Comparison of ENCODE assay signal across 22 cellular contexts in genomic region chr2:7324706-7325105, GRCh38.
DNase-seq lines count a peak whose midpoint lies in the region; ATAC-seq and TF ChIP-seq lines count a peak whose summit lies in the region.
"Had no signal": no experiment of that assay in that cellular context is flagged by ENCODE, and none has a peak within 500 bp of the region (broad histone marks: within the 10 kb centered on the region; RNA-seq: fewer than 3 reads in every experiment).

No MANE protein-coding gene starts in this region.

- intact Hi-C loops in Right ventricle myocardium superior (cut with DNase I) = no loop called here
- intact Hi-C loops in left ventricle myocardium superior (cut with micrococcal nuclease) = no loop called here

- peak overlapping the region; percentile 48 for H3K4me2 ChIP-seq in smooth muscle cell
- H3K4me2 ChIP-seq: KMS-11 had no signal

- ATAC-seq in Right ventricle myocardium superior (ENCODE audit: poor library complexity) (no peak), left ventricle myocardium superior (no peak), gastroesophageal sphincter (no peak), GM18520 (IDR thresholded peaks at IDR 0.05; ENCODE audit: unreplicated experiment) (no peak)
- ATAC-seq: Panc1 had no signal

- H4K20me1 ChIP-seq in smooth muscle cell (ENCODE audit: low read depth) = no peaks in the 10 kb centered on the region

- H3F3A ChIP-seq in smooth muscle cell (ENCODE audit: low read depth) = no peaks in the 10 kb centered on the region

- H3K4me1 ChIP-seq in smooth muscle cell (ENCODE audit: low read depth) (peaks cover 5% of the 10 kb centered on the region), gastroesophageal sphincter (no peaks in the 10 kb centered on the region), BE2C (no peaks in the 10 kb centered on the region)

- 60% methylated on average over 24 of the region's 24 CpGs for WGBS in smooth muscle cell (ENCODE audit: low lambda C conversion rate)
- 73 to 100% methylated on average over 2 to 13 of the region's 24 CpGs for WGBS in gastroesophageal sphincter (ENCODE audit: low coverage in 1 of 2), 2 donors

- TF ChIP-seq CTCF in smooth muscle cell (IDR thresholded peaks at IDR 0.05; ENCODE audit: borderline replicate concordance, insufficient read depth, poor library complexity, severe bottlenecking) (no peak), gastroesophageal sphincter (IDR thresholded peaks at IDR 0.05) (no peak), BE2C (IDR thresholded peaks at IDR 0.05; ENCODE audit: low read depth, low read length) (no peak)

- no peak for TF ChIP-seq POLR2A in gastroesophageal sphincter (IDR thresholded peaks at IDR 0.05)

- H3K27ac ChIP-seq in smooth muscle cell (ENCODE audit: low read depth) (no peak overlapping the region), gastroesophageal sphincter (no peak overlapping the region)
- H3K27ac ChIP-seq: HL-60, KMS-11 had no signal

- no peak for TF ChIP-seq EP300 in gastroesophageal sphincter (IDR thresholded peaks at IDR 0.05)

- H3K36me3 ChIP-seq in smooth muscle cell (ENCODE audit: low read depth) (no peaks in the 10 kb centered on the region), gastroesophageal sphincter (no peaks in the 10 kb centered on the region), BE2C (no peaks in the 10 kb centered on the region)

- H2AFZ ChIP-seq in smooth muscle cell (ENCODE audit: low read depth) = no peak overlapping the region

- H3K79me2 ChIP-seq in smooth muscle cell (ENCODE audit: low read depth) = no peaks in the 10 kb centered on the region

- H3K9me3 ChIP-seq in smooth muscle cell (replicated peaks; ENCODE audit: low read depth) (no peaks in the 10 kb centered on the region), gastroesophageal sphincter (no peaks in the 10 kb centered on the region), BE2C (no peaks in the 10 kb centered on the region)

- no peak overlapping the region for H3K4me3 ChIP-seq in smooth muscle cell
- no peak overlapping the region for H3K4me3 ChIP-seq in gastroesophageal sphincter
- H3K4me3 ChIP-seq in BE2C (ENCODE audit: low read depth, low read length) = no peak overlapping the region

- peak; percentile 33 for DNase-seq in Right ventricle myocardium superior
- DNase-seq in left ventricle myocardium superior = no peak
- DNase-seq in ecto neural progenitor cell (ENCODE audit: low spot score) = peak; percentile 51
- peak; percentile 30 for DNase-seq in iPS-NIHi7 (ENCODE audit: extremely low spot score)
- no peak for DNase-seq in smooth muscle cell (lab: John Stamatoyannopoulos, UW; ENCODE audit: unreplicated experiment)
- no peak for DNase-seq in BE2C
- DNase-seq: 8988T; C1 segment of cervical spinal cord; CD8-positive, alpha-beta memory T cell; GF-D8; HCEC 1CT; IMR-90; NCI-H1092 treated with DMSO at 0.1 percent for 48 hours; NCI-H2029 treated with DMSO at 0.1 percent for 48 hours; NCI-H345; NCI-H524; NCI-H82 had no signal

- peaks cover 16% of the 10 kb centered on the region for H3K27me3 ChIP-seq in smooth muscle cell (ENCODE audit: low read depth)
- peaks cover 7% of the 10 kb centered on the region for H3K27me3 ChIP-seq in gastroesophageal sphincter
- no peaks in the 10 kb centered on the region for H3K27me3 ChIP-seq in BE2C

- no peak overlapping the region for H3K9ac ChIP-seq in smooth muscle cell (ENCODE audit: low read depth)
- H3K9ac ChIP-seq: KMS-11 had no signal

Comparison
In these comparisons a context has a peak if more than half of its experiments do, and no peak if none do; other contexts are left out.
1. DNase-seq: peak in Right ventricle myocardium superior (single experiment), ecto neural progenitor cell (single experiment) and iPS-NIHi7 (single experiment); none in left ventricle myocardium superior (single experiment), smooth muscle cell (single experiment) and BE2C (single experiment).